ENCODE assay signal across 8 cellular contexts in the genomic region with DNA sequence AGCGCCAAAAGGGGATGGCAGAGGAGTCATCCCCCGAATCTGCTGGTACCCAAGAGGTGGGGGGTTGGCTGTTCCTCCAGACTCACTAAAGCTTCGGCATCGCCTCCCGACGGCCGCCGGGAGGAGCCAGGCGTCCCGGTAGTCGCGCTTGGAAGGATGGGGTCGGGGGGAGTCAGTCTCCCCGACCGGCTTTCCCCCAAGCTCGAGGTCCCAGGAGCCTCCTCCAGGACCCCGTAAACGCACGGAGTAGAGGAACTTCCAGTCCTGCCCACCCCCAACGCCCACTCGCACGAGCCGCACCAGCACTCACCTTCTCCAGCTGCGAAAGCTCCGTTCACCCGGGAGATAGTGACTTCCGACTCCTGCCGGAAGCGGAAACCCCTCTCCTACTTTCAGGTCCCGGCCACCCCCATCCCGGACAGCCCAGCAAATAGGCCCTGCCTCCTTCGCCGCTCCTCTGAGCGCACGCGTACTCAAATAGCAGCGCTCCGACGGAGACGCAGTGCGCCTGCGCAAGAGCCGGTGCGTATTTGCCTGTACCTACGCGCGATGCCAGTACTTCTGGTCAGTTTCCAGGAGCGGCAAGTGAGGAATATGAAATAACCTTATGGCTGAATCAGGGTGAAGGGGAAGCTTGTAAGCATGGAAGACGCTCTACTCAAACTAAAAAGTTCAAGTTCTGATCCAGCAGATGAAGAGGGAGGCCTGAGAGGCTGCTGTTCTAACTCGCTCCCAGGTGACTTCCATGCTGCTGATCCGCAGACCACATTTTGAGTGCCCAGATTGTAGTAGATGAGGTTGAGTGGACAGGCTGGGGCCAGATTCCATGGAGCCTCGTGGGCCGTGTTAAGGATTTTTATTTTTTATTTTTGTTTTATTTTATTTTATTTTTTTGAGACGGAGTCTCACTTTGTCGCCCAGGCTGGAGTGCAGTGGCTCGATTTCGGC. TPM values are rescaled to one million over a fixed set of nuclear protein-coding genes. Genes with fewer than 3 reads are reported as not detected.
DNase-seq lines count a peak whose midpoint lies in the region; ATAC-seq and TF ChIP-seq lines count a peak whose summit lies in the region.

Gene ELOF1, minus strand, starts transcription at position 350 of the 948 bp plus-strand sequence. CDS start 4,883 bp downstream, outside the sequence.

- H3K36me3 Mint-ChIP-seq in type B pancreatic cell, result peaks cover 8% of the 10 kb centered on the region

- H3K9me3 ChIP-seq in adrenal gland (replicated peaks in 1 of 3) (no peaks in the 10 kb centered on the region), heart left ventricle (no peaks in the 10 kb centered on the region)

- H3K4me3 ChIP-seq in adrenal gland (peak within 1 kb of the TSS; percentile 32 to 77 (median 52)), heart left ventricle (peak within 1 kb of the TSS; percentile 49 to 97 (median 87))

- H3K4me3 Mint-ChIP-seq in type B pancreatic cell, result peak within 1 kb of the TSS; percentile 99

- WGBS in adrenal gland, 4 donors, result 3 to 6% (median 5%) methylated on average over 28 to 57 of the region's 57 CpGs
- WGBS in heart left ventricle, 4 donors, result 2 to 8% (median 4%) methylated on average over 34 to 57 of the region's 57 CpGs

- TF ChIP-seq POLR2A in adrenal gland (IDR thresholded peaks at IDR 0.05), result peak; percentile 18 to 81
- peak in 1 of 2 donors; percentile 84 for TF ChIP-seq POLR2A in heart left ventricle (IDR thresholded peaks at IDR 0.05)

- peaks cover 14 to 32% of the 10 kb centered on the region in 2 donors for H3K4me1 ChIP-seq in adrenal gland (replicated peaks in 1 of 2)
- peaks cover 0 to 39% (median 23%) of the 10 kb centered on the region in 12 donors for H3K4me1 ChIP-seq in heart left ventricle

- no peaks in the 10 kb centered on the region for H3K9me3 Mint-ChIP-seq in type B pancreatic cell

- H3K27me3 ChIP-seq in adrenal gland (no peaks in the 10 kb centered on the region), heart left ventricle (no peaks in the 10 kb centered on the region)

- DNase-seq in NCI-H146 (lab: John Stamatoyannopoulos, UW) (peak; percentile 100), T-helper 1 cell (peak; percentile 94 to 98 (median 96)), adrenal gland (peak; percentile 98 to 99 (median 99)), heart left ventricle (peak; percentile 97 to 99 (median 99)), pons (ENCODE audit: low spot score) (peak; percentile 99), type B pancreatic cell (ENCODE audit: extremely low spot score, unreplicated experiment) (peak; percentile 97)

- H3K4me1 Mint-ChIP-seq in type B pancreatic cell (ENCODE audit: unreplicated experiment), result peaks cover 26% of the 10 kb centered on the region

- peaks cover 0 to 3% of the 10 kb centered on the region in 2 donors for H3K36me3 ChIP-seq in adrenal gland (replicated peaks in 1 of 2)
- H3K36me3 ChIP-seq in heart left ventricle, result peaks cover 0 to 15% (median 11%) of the 10 kb centered on the region in 9 donors

- H3K27me3 Mint-ChIP-seq in type B pancreatic cell, result no peaks in the 10 kb centered on the region

- H3K27ac ChIP-seq in adrenal gland (peak within 1 kb of the TSS; percentile 54 to 93 (median 75)), heart left ventricle (peak within 1 kb of the TSS in 11 of 12 donors; percentile 70 to 88 (median 79))

- peak within 1 kb of the TSS; percentile 92 for H3K27ac Mint-ChIP-seq in type B pancreatic cell

- TF ChIP-seq CTCF in GM12872 (IDR thresholded peaks at IDR 0.05; ENCODE audit: insufficient read depth, low read depth, low read length) (peak; percentile 22; the same call in 1 of the 3 replicates), adrenal gland (IDR thresholded peaks at IDR 0.05) (peak in 5 of 6 experiments; percentile 12 to 41 (median 24)), heart left ventricle (IDR thresholded peaks at IDR 0.05) (peak in 5 of 12 donors; percentile 1 to 42 (median 19)), type B pancreatic cell (conservative IDR thresholded peaks at IDR 0.05) (peak; percentile 32)

- ATAC-seq in HG02798 (IDR thresholded peaks at IDR 0.05; ENCODE audit: poor library complexity, unreplicated experiment) (peak; percentile 90), heart left ventricle (peak; percentile 99)

- intact Hi-C loops in adrenal gland (cut with DNase I), result no loop called here
- intact Hi-C loops in heart left ventricle (cut with DNase I), result loop anchor here in 3 of 10 donors (1.0 to 5.0 kb wide), 3 partner anchors 28 to 54 kb away; partner anchors contain the start of genes ZNF627 (in 1 of the 3) and ZNF653 (in 1 of the 3)

RNA-seq across cellular contexts. Expression of gene ELOF1, which starts in this region (rescaled TPM):
- 10 to 100 TPM; 24.4 to 67.6 (median 51.3) TPM for total RNA-seq in adrenal gland
- polyA plus RNA-seq in adrenal gland, result 100 to 1,000 TPM in 2 of 3 donors, 10 to 100 TPM in 1; 60.7 to 127 (median 119) TPM
- 10 to 100 TPM; 25.0 to 41.5 (median 27.7) TPM for total RNA-seq in heart left ventricle
- 10 to 100 TPM; 47.5 to 70.3 TPM for polyA plus RNA-seq in heart left ventricle
- total RNA-seq in type B pancreatic cell (ENCODE audit: low replicate concordance), result 51.3 and 57.1 TPM in 2 replicates

Comparison
In these comparisons a context has a peak if more than half of its experiments do, and no peak if none do; other contexts are left out.
1. Peak in every context shown above with its lines: DNase-seq, ATAC-seq, H3K4me3 ChIP-seq and H3K27ac ChIP-seq.